Comparison of ENCODE assay signal across 8 cellular contexts in the genomic region with DNA sequence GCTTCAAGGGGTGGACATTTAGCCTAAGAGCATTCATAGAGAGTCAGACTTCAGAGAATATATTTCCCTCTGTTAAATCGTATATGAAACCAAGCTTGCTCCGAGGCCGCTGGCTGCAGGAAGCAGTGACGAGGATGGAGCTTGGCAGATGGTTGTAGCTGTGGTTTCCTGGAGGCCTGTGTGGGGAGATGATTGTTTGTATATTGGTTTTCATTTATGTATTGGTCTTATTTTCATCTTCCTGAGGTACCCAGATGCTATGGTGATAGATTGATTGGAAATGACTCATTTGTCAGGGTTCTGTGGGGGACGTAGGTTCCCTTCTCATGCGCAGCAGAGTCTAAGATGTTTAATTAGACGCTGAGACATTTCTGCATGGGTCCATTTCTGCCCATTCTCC. TPM values are rescaled to one million over a fixed set of nuclear protein-coding genes. Genes with fewer than 3 reads are reported as not detected.
DNase-seq lines count a peak whose midpoint lies in the region; ATAC-seq and TF ChIP-seq lines count a peak whose summit lies in the region.

No MANE protein-coding gene starts in this region.

- in situ Hi-C loops in astrocyte of the spinal cord (cut with HindIII; ENCODE audit: low sequenced_read_pairs) = no loop called here

- ATAC-seq in GM21447 (IDR thresholded peaks at IDR 0.05; ENCODE audit: unreplicated experiment) (peak; percentile 74), psoas muscle (peak in 2 of 4 donors; percentile 28 to 43), HG03439 (IDR thresholded peaks at IDR 0.05; ENCODE audit: unreplicated experiment) (no peak), GM19351 (IDR thresholded peaks at IDR 0.05; ENCODE audit: unreplicated experiment) (no peak)

- intact Hi-C loops in psoas muscle (cut with DNase I) = no loop called here

- TF ChIP-seq CTCF in astrocyte of the spinal cord (IDR thresholded peaks at IDR 0.05; ENCODE audit: low read depth, low read length) (no peak), psoas muscle (IDR thresholded peaks at IDR 0.05) (no peak)

- no peaks in the 10 kb centered on the region for H3K27me3 ChIP-seq in psoas muscle (ENCODE audit: insufficient read depth in 3 of 3, low read length in 2 of 3)
- H3K27me3 ChIP-seq in H7 (ENCODE audit: control insufficient read depth, insufficient read depth, low read length) = no peaks in the 10 kb centered on the region; the same call in 1 of the 2 replicates

- 66 to 78% (median 73%) methylated on average over 7 of the region's 7 CpGs for WGBS in psoas muscle, 3 donors

- H3K4me1 ChIP-seq in psoas muscle = no peaks in the 10 kb centered on the region

- H3K36me3 ChIP-seq in psoas muscle (ENCODE audit: insufficient read depth in 1 of 2, low read depth in 1 of 2) = no peaks in the 10 kb centered on the region
- no peaks in the 10 kb centered on the region; the same call in 1 of the 2 replicates for H3K36me3 ChIP-seq in H7 (replicated peaks; ENCODE audit: control insufficient read depth, insufficient read depth, low read length)

- H3K4me3 ChIP-seq in astrocyte of the spinal cord (ENCODE audit: low read depth, low read length) (no peak overlapping the region), psoas muscle (no peak overlapping the region), H7 (ENCODE audit: insufficient read depth, low read depth, low read length) (no peak overlapping the region)

- peak overlapping the region; percentile 46 for H3K27ac ChIP-seq in psoas muscle

- no peaks in the 10 kb centered on the region for H3K9me3 ChIP-seq in psoas muscle

- DNase-seq in T-helper 2 cell (peak; percentile 30 to 94 (median 70)), astrocyte of the spinal cord (ENCODE audit: low read depth, low spot score) (peak; percentile 33), psoas muscle (no peak), H7 (no peak), pons (ENCODE audit: low spot score) (no peak)

RNA-seq across cellular contexts. Expression of gene MAN1C1, which starts 26.1 kb away (rescaled TPM):
- 1 to 10 TPM; 1.8 to 6.7 (median 2.5) TPM for total RNA-seq in psoas muscle
- 1 to 10 TPM; 1.8 to 2.0 (median 1.9) TPM for polyA plus RNA-seq in psoas muscle
- 19.5 and 25.6 TPM in 2 replicates for total RNA-seq in H7 (2014; rRNA removed; shearing (Covaris generic))

Comparison
In these comparisons a context has a peak if more than half of its experiments do, and no peak if none do; other contexts are left out.
1. DNase-seq: peak in T-helper 2 cell (5 of 5) and astrocyte of the spinal cord (single experiment); none in psoas muscle (0 of 2), H7 (single experiment) and pons (single experiment).